ENCODE assay signal across 11 cellular contexts in the genomic region with DNA sequence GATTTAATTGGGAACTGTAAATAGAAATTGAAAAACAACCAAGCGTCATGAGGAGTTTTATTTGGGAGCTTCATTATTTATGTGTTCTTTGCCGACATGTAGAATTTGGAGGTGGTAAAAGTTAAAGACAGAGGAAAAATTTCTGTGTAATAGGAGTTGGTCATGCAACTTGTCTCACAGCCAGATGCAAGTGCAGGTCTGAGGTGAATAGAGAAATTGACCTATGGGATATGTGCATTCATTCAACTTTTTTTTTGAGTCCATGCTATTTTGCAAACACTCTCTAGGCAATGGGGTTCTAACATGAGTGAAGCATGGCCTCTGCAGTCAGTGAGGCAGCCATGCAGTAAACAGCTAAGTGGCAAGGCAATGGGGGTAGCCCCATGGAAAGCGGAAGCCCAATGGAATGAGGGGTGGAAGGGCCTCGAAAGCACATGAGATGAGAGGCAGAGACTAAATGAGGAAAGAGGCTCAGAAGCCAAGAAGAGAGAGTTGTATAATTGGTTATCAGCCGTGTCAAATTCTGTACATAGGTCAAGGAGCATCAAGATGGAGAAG. TPM values are rescaled to one million over a fixed set of nuclear protein-coding genes. Genes with fewer than 3 reads are reported as not detected.
A peak's percentile ranks its signal among the peaks of the same experiment; 100 is the strongest.
DNase-seq lines count a peak whose midpoint lies in the region; ATAC-seq, FAIRE-seq and TF ChIP-seq lines count a peak whose summit lies in the region.
"Had no signal": no experiment of that assay in that cellular context is flagged by ENCODE, and none has a peak within 500 bp of the region (broad histone marks: within the 10 kb centered on the region; RNA-seq: fewer than 3 reads in every experiment).

No MANE protein-coding gene starts in this region.

- H2AFZ ChIP-seq in endothelial cell of umbilical vein (ENCODE audit: low read depth, low read length) (peak overlapping the region; percentile 59), parathyroid adenoma (peak overlapping the region; percentile 33)

- no peak for ATAC-seq in Right ventricle myocardium superior (ENCODE audit: poor library complexity)
- ATAC-seq: activated CD8-positive, alpha-beta T cell treated with anti-CD3 and anti-CD28 coated beads, Interleukin-2, amount 10 ng/mL, durations not matched to agents 7 days and 5 days; CD8-positive, alpha-beta T cell had no signal

- H3K4me1 ChIP-seq in left ventricle myocardium inferior (peaks cover 16% of the 10 kb centered on the region), endothelial cell of umbilical vein (ENCODE audit: control insufficient read depth, extremely low read depth, insufficient read depth, low read length) (peaks cover 6% of the 10 kb centered on the region), parathyroid adenoma (no peaks in the 10 kb centered on the region)

- intact Hi-C loops in left ventricle myocardium inferior (cut with micrococcal nuclease) (no loop called here), Right ventricle myocardium superior (cut with DNase I) (no loop called here), endothelial cell of umbilical vein (cut with micrococcal nuclease) (no loop called here)

- DNase-seq in left ventricle myocardium inferior (no peak), Right ventricle myocardium superior (no peak), endothelial cell of umbilical vein (ENCODE audit: low read depth, low spot score) (no peak), G401 (ENCODE audit: low spot score) (no peak), NAMALWA (ENCODE audit: low spot score) (no peak)
- DNase-seq in stimulated activated CD4-positive, alpha-beta T cell treated with anti-CD3 and anti-CD28 coated beads, Interleukin-2, amount 100 ng/mL, for 24 hours: no peak
- no peak for DNase-seq in stimulated activated CD8-positive, alpha-beta memory T cell treated with anti-CD3 and anti-CD28 coated beads, Interleukin-4, amount 100 ng/mL, for 48 hours
- DNase-seq: activated CD8-positive, alpha-beta T cell treated with anti-CD3 and anti-CD28 coated beads, Interleukin-2, amount 10 ng/mL, durations not matched to agents 7 days and 5 days; amniotic stem cell; CD8-positive, alpha-beta T cell had no signal

- dilution Hi-C loops in endothelial cell of umbilical vein (cut with MboI; ENCODE audit: extremely low pct_ligation_motif_present, low sequenced_read_pairs): no loop called here

- in situ Hi-C loops in G401 (cut with HindIII; ENCODE audit: low sequenced_read_pairs): no loop called here

- no peak for FAIRE-seq in endothelial cell of umbilical vein (lab: Jason Lieb, UNC)

- H3K4me2 ChIP-seq in endothelial cell of umbilical vein (ENCODE audit: insufficient read depth, low read length): no peak overlapping the region
- H3K4me2 ChIP-seq in parathyroid adenoma (ENCODE audit: low read length): no peak overlapping the region

- BruUV-seq in endothelial cell of umbilical vein (replicated peaks; lab: Mats Ljungman, UMichigan): no TSS peak

- H3K4me3 ChIP-seq in left ventricle myocardium inferior: no peak overlapping the region
- H3K4me3 ChIP-seq in endothelial cell of umbilical vein (replicated peaks in 1 of 3; ENCODE audit: insufficient read depth in 1 of 3, low read depth in 1 of 3, low read length in 3 of 3): no peak overlapping the region
- no peak overlapping the region for H3K4me3 ChIP-seq in parathyroid adenoma (ENCODE audit: low read depth, low read length)

- H3K79me2 ChIP-seq in endothelial cell of umbilical vein (ENCODE audit: control insufficient read depth, insufficient read depth, low read length): no peaks in the 10 kb centered on the region
- no peaks in the 10 kb centered on the region for H3K79me2 ChIP-seq in parathyroid adenoma

- H3K9me3 ChIP-seq in left ventricle myocardium inferior (replicated peaks): no peaks in the 10 kb centered on the region
- H3K9me3 ChIP-seq in endothelial cell of umbilical vein (replicated peaks; ENCODE audit: control insufficient read depth, insufficient read depth, low read length): no peaks in the 10 kb centered on the region
- H3K9me3 ChIP-seq in parathyroid adenoma (ENCODE audit: control insufficient read depth, low read length): no peaks in the 10 kb centered on the region

- H3K36me3 ChIP-seq in left ventricle myocardium inferior: no peaks in the 10 kb centered on the region
- H3K36me3 ChIP-seq in endothelial cell of umbilical vein (ENCODE audit: control insufficient read depth in 2 of 2, extremely low read depth in 1 of 2, insufficient read depth in 2 of 2, low read length in 2 of 2): no peaks in the 10 kb centered on the region
- H3K36me3 ChIP-seq in parathyroid adenoma (ENCODE audit: control insufficient read depth, insufficient read depth, low read length): no peaks in the 10 kb centered on the region

- TF ChIP-seq CTCF in left ventricle myocardium inferior (IDR thresholded peaks at IDR 0.05; ENCODE audit: borderline replicate concordance) (no peak), endothelial cell of umbilical vein (IDR thresholded peaks at IDR 0.05; ENCODE audit: extremely low read depth in 1 of 2, insufficient read depth in 1 of 2, low read depth in 1 of 2, low read length in 2 of 2) (no peak), parathyroid adenoma (IDR thresholded peaks at IDR 0.05) (no peak)

- POLR2A ChIA-PET in endothelial cell of umbilical vein (lab: Charles Lee): no interaction called here

- H3K9me1 ChIP-seq in endothelial cell of umbilical vein (replicated peaks; ENCODE audit: control insufficient read depth, extremely low read depth, insufficient read depth, low read length): no peaks in the 10 kb centered on the region

- CTCF ChIA-PET in endothelial cell of umbilical vein (lab: Charles Lee): interaction anchor here (2.3 kb wide), 1 partner anchor 257 kb away, joined by 8 read pairs; no protein-coding TSS in a partner anchor

- H3K9ac ChIP-seq in endothelial cell of umbilical vein (replicated peaks; ENCODE audit: extremely low read depth, insufficient read depth, low read length): no peak overlapping the region
- H3K9ac ChIP-seq in parathyroid adenoma: no peak overlapping the region

- peak overlapping the region; percentile 60 for H3K27ac ChIP-seq in left ventricle myocardium inferior (replicated peaks)
- H3K27ac ChIP-seq in endothelial cell of umbilical vein (ENCODE audit: insufficient read depth, low read depth, low read length): no peak overlapping the region
- no peak overlapping the region for H3K27ac ChIP-seq in parathyroid adenoma

- H3K27me3 ChIP-seq in left ventricle myocardium inferior (ENCODE audit: low read depth) (no peaks in the 10 kb centered on the region), endothelial cell of umbilical vein (ENCODE audit: control insufficient read depth in 2 of 2, insufficient read depth in 2 of 2, low read length in 2 of 2) (no peaks in the 10 kb centered on the region), parathyroid adenoma (ENCODE audit: control insufficient read depth, insufficient read depth, low read length) (no peaks in the 10 kb centered on the region)

- H4K20me1 ChIP-seq in endothelial cell of umbilical vein (replicated peaks; ENCODE audit: control insufficient read depth, extremely low read depth, insufficient read depth, low read length): no peaks in the 10 kb centered on the region

- no peak for TF ChIP-seq POLR2A in endothelial cell of umbilical vein (IDR thresholded peaks at IDR 0.05; ENCODE audit: low read depth, low read length)

TF ChIP-seq in endothelial cell of umbilical vein, 7 proteins besides CTCF, POLR2A, EP300 and RAD21:
- no peak for TF ChIP-seq JUN (IDR thresholded peaks at IDR 0.05; ENCODE audit: borderline replicate concordance, insufficient read depth, insufficient read length, low read depth)
- TF ChIP-seq FOS (IDR thresholded peaks at IDR 0.05; ENCODE audit: borderline replicate concordance, insufficient read depth, low read length): no peak
- TF ChIP-seq POLR2AphosphoS5 (IDR thresholded peaks at IDR 0.05; ENCODE audit: insufficient read depth, low read depth, low read length): no peak
- TF ChIP-seq EZH2 (IDR thresholded peaks at IDR 0.05; ENCODE audit: borderline replicate concordance, low read depth, low read length, severe bottlenecking): no peak
- TF ChIP-seq MYC (IDR thresholded peaks at IDR 0.05; ENCODE audit: low read depth, low read length): no peak
- TF ChIP-seq, protein P1, sequence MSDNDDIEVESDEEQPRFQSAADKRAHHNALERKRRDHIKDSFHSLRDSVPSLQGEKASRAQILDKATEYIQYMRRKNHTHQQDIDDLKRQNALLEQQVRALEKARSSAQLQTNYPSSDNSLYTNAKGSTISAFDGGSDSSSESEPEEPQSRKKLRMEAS (IDR thresholded peaks at IDR 0.05; ENCODE audit: insufficient read depth, insufficient read length): no peak
- no peak for TF ChIP-seq GATA2 (IDR thresholded peaks at IDR 0.05; ENCODE audit: insufficient read depth, insufficient read length, low read depth, low read length)
TF ChIP-seq in endothelial cell of umbilical vein: peak in this region for 0.

RNA-seq across cellular contexts. Expression of a gene that starts 56.4 kb away (rescaled TPM):
- total RNA-seq in left ventricle myocardium inferior: 16.8 TPM
- total RNA-seq in Right ventricle myocardium superior: 15.4 TPM
- total RNA-seq in endothelial cell of umbilical vein: 24.0 and 26.6 TPM in 2 replicates
- 1.9 and 2.8 TPM in 2 replicates for polyA plus RNA-seq in endothelial cell of umbilical vein
- 4.1 and 4.2 TPM in 2 replicates for polyA plus RNA-seq in endothelial cell of umbilical vein (2011; cell fraction: cytosol; rRNA removed)
- 8.9 and 10.1 TPM in 2 replicates for polyA plus RNA-seq in endothelial cell of umbilical vein (2011; cell fraction: nucleus; rRNA removed)
- polyA plus RNA-seq in endothelial cell of umbilical vein (2012): 14.3 and 26.8 TPM in 2 replicates
- 13.0 and 26.7 TPM in 2 replicates for polyA minus RNA-seq in endothelial cell of umbilical vein
- 6.0 TPM for polyA minus RNA-seq in endothelial cell of umbilical vein (2011; cell fraction: cytosol; rRNA and poly(A)+ RNA removed)
- polyA minus RNA-seq in endothelial cell of umbilical vein (2011; cell fraction: nucleus; rRNA and poly(A)+ RNA removed): 27.3 and 28.9 TPM in 2 replicates
- 33.5 and 56.4 TPM in 2 replicates for total RNA-seq in G401 (2014; rRNA removed; shearing (Covaris generic))
